28 cellular contexts compared by ENCODE assay signal in genomic region chr6:150740453-150740852, GRCh38.
"Had no signal": no experiment of that assay in that cellular context is flagged by ENCODE, and none has a peak within 500 bp of the region (broad histone marks: within the 10 kb centered on the region; RNA-seq: fewer than 3 reads in every experiment).

No MANE protein-coding gene starts in this region.

- H3K27me3 Mint-ChIP-seq: activated CD4-positive, alpha-beta memory T cell treated with anti-CD3 and anti-CD28 coated beads for 36 hours; progenitor cell of endocrine pancreas had no signal

- DNase-seq: activated CD4-positive, alpha-beta memory T cell treated with anti-CD3 and anti-CD28 coated beads for 36 hours; activated CD4-positive, alpha-beta T cell treated with anti-CD3 and anti-CD28 coated beads, Interleukin-2, amount 10 ng/mL, durations not matched to agents 24 days and 14 days; activated CD4-positive, CD25-positive, alpha-beta regulatory T cell treated with anti-CD3 and anti-CD28 coated beads, Interleukin-2, amount 50 U/mL, for 72 hours; activated CD8-positive, alpha-beta memory T cell treated with anti-CD3 and anti-CD28 coated beads, Interleukin-2, amount 50 U/mL, for 4 hours; activated gamma-delta T cell; activated naive CD4-positive, alpha-beta T cell treated with anti-CD3 and anti-CD28 coated beads, Interleukin-2, amount 10 ng/mL, durations not matched to agents 7 days and 5 days; activated naive CD8-positive, alpha-beta T cell treated with anti-CD3 and anti-CD28 coated beads, Interleukin-2, amount 10 ng/mL, durations not matched to agents 7 days and 5 days; activated T-cell treated with anti-CD3 and anti-CD28 coated beads, Interleukin-2, amount 50 U/mL, for 1 hour; endodermal cell; heart left ventricle; left ventricle myocardium inferior; mucosa of descending colon; ovary; retina; stimulated activated CD4-positive, alpha-beta T cell treated with anti-CD3 and anti-CD28 coated beads, Interleukin-12 subunit alpha, Interleukin-12 subunit beta, amount 100 ng/mL, for 4 hours; stimulated activated CD4-positive, alpha-beta T cell treated with anti-CD3 and anti-CD28 coated beads, Interleukin-4, amount 100 ng/mL, for 24 hours; stomach had no signal

- H3K9me3 Mint-ChIP-seq: activated CD4-positive, alpha-beta memory T cell treated with anti-CD3 and anti-CD28 coated beads for 36 hours; activated CD4-positive, alpha-beta T cell treated with anti-CD3 and anti-CD28 coated beads, Interleukin-2, amount 10 ng/mL, durations not matched to agents 24 days and 14 days; activated naive CD4-positive, alpha-beta T cell treated with anti-CD3 and anti-CD28 coated beads, Interleukin-2, amount 10 ng/mL, durations not matched to agents 7 days and 5 days; activated naive CD8-positive, alpha-beta T cell treated with anti-CD3 and anti-CD28 coated beads, Interleukin-2, amount 10 ng/mL, durations not matched to agents 7 days and 5 days; activated T-helper 1 cell treated with anti-CD3 and anti-CD28 coated beads, Interleukin-12 subunit alpha, Interleukin-12 subunit beta, Interleukin-2, Interleukin-4 antibody, amounts not matched to agents 30 ng/mL and 10 ng/mL and 1 ng/mL, durations not matched to agents 14 hours and 24 hours and 36 hours; endodermal cell; nephron; stimulated activated effector memory CD8-positive, alpha-beta T cell treated with anti-CD3 and anti-CD28 coated beads, Interleukin-12 subunit alpha, Interleukin-12 subunit beta, amount 100 ng/mL, for 72 hours; T-helper 1 cell treated with Interleukin-12 subunit alpha and Interleukin-12 subunit beta and Interleukin-4 antibody, amounts not matched to agents 30 μg/mL and 1 μg/mL, for 36 hours had no signal

- H3K27me3 ChIP-seq: ascending aorta, foreskin keratinocyte, heart left ventricle, ovary, stomach, tibial nerve had no signal

- H3K4me1 ChIP-seq: ascending aorta, foreskin keratinocyte, stomach had no signal

- H3K27ac ChIP-seq: ascending aorta, foreskin keratinocyte, heart left ventricle, left ventricle myocardium inferior, neutrophil, ovary, skin epidermis, stomach had no signal

- H3K27ac Mint-ChIP-seq: activated CD4-positive, alpha-beta memory T cell treated with anti-CD3 and anti-CD28 coated beads for 36 hours; activated CD4-positive, alpha-beta T cell treated with anti-CD3 and anti-CD28 coated beads, Interleukin-2, amount 10 ng/mL, durations not matched to agents 24 days and 14 days; activated naive CD4-positive, alpha-beta T cell treated with anti-CD3 and anti-CD28 coated beads, Interleukin-2, amount 10 ng/mL, durations not matched to agents 7 days and 5 days; activated naive CD8-positive, alpha-beta T cell treated with anti-CD3 and anti-CD28 coated beads, Interleukin-2, amount 10 ng/mL, durations not matched to agents 7 days and 5 days; activated T-helper 1 cell treated with anti-CD3 and anti-CD28 coated beads, Interleukin-12 subunit alpha, Interleukin-12 subunit beta, Interleukin-2, Interleukin-4 antibody, amounts not matched to agents 30 ng/mL and 10 ng/mL and 1 ng/mL, durations not matched to agents 14 hours and 24 hours and 36 hours; endodermal cell; progenitor cell of endocrine pancreas; stimulated activated effector memory CD8-positive, alpha-beta T cell treated with anti-CD3 and anti-CD28 coated beads, Interleukin-12 subunit alpha, Interleukin-12 subunit beta, amount 100 ng/mL, for 72 hours; T-helper 1 cell treated with Interleukin-12 subunit alpha and Interleukin-12 subunit beta and Interleukin-4 antibody, amounts not matched to agents 30 μg/mL and 1 μg/mL, for 36 hours had no signal

- H3K4me1 Mint-ChIP-seq: activated CD4-positive, alpha-beta T cell treated with anti-CD3 and anti-CD28 coated beads, Interleukin-2, amount 10 ng/mL, durations not matched to agents 24 days and 14 days; activated naive CD4-positive, alpha-beta T cell treated with anti-CD3 and anti-CD28 coated beads, Interleukin-2, amount 10 ng/mL, durations not matched to agents 7 days and 5 days; activated naive CD8-positive, alpha-beta T cell treated with anti-CD3 and anti-CD28 coated beads, Interleukin-2, amount 10 ng/mL, durations not matched to agents 7 days and 5 days; endodermal cell; stimulated activated effector memory CD8-positive, alpha-beta T cell treated with anti-CD3 and anti-CD28 coated beads, Interleukin-12 subunit alpha, Interleukin-12 subunit beta, amount 100 ng/mL, for 72 hours had no signal

- ATAC-seq: foreskin keratinocyte; mucosa of descending colon; stimulated activated effector memory CD8-positive, alpha-beta T cell treated with anti-CD3 and anti-CD28 coated beads, Interleukin-12 subunit alpha, Interleukin-12 subunit beta, amount 100 ng/mL, for 72 hours had no signal

- H3K36me3 ChIP-seq: ascending aorta, heart left ventricle, left ventricle myocardium inferior, neutrophil, ovary, stomach, tibial nerve had no signal

- H3K4me3 Mint-ChIP-seq: activated CD4-positive, alpha-beta memory T cell treated with anti-CD3 and anti-CD28 coated beads for 36 hours; activated CD4-positive, alpha-beta T cell treated with anti-CD3 and anti-CD28 coated beads, Interleukin-2, amount 10 ng/mL, durations not matched to agents 24 days and 14 days; activated naive CD4-positive, alpha-beta T cell treated with anti-CD3 and anti-CD28 coated beads, Interleukin-2, amount 10 ng/mL, durations not matched to agents 7 days and 5 days; activated naive CD8-positive, alpha-beta T cell treated with anti-CD3 and anti-CD28 coated beads, Interleukin-2, amount 10 ng/mL, durations not matched to agents 7 days and 5 days; activated T-helper 1 cell treated with anti-CD3 and anti-CD28 coated beads, Interleukin-12 subunit alpha, Interleukin-12 subunit beta, Interleukin-2, Interleukin-4 antibody, amounts not matched to agents 30 ng/mL and 10 ng/mL and 1 ng/mL, durations not matched to agents 14 hours and 24 hours and 36 hours; endodermal cell; nephron; stimulated activated effector memory CD8-positive, alpha-beta T cell treated with anti-CD3 and anti-CD28 coated beads, Interleukin-12 subunit alpha, Interleukin-12 subunit beta, amount 100 ng/mL, for 72 hours; T-helper 1 cell treated with Interleukin-12 subunit alpha and Interleukin-12 subunit beta and Interleukin-4 antibody, amounts not matched to agents 30 μg/mL and 1 μg/mL, for 36 hours had no signal

- H3K36me3 Mint-ChIP-seq: activated CD4-positive, alpha-beta memory T cell treated with anti-CD3 and anti-CD28 coated beads for 36 hours; activated naive CD4-positive, alpha-beta T cell treated with anti-CD3 and anti-CD28 coated beads, Interleukin-2, amount 10 ng/mL, durations not matched to agents 7 days and 5 days; activated naive CD8-positive, alpha-beta T cell treated with anti-CD3 and anti-CD28 coated beads, Interleukin-2, amount 10 ng/mL, durations not matched to agents 7 days and 5 days; stimulated activated effector memory CD8-positive, alpha-beta T cell treated with anti-CD3 and anti-CD28 coated beads, Interleukin-12 subunit alpha, Interleukin-12 subunit beta, amount 100 ng/mL, for 72 hours had no signal

- H3K4me3 ChIP-seq: ascending aorta, heart left ventricle, left ventricle myocardium inferior, lung, mucosa of descending colon, ovary, skin epidermis, stomach, tibial nerve had no signal

- H3K9me3 ChIP-seq: ascending aorta, heart left ventricle, left ventricle myocardium inferior, mucosa of descending colon, neutrophil, ovary, stomach, tibial nerve had no signal
